15 cellular contexts compared by ENCODE assay signal in genomic region chrX:39614680-39614998, GRCh38.
DNase-seq lines count a peak whose midpoint lies in the region; ATAC-seq, FAIRE-seq and TF ChIP-seq lines count a peak whose summit lies in the region.
"Had no signal": no experiment of that assay in that cellular context is flagged by ENCODE, and none has a peak within 500 bp of the region (broad histone marks: within the 10 kb centered on the region; RNA-seq: fewer than 3 reads in every experiment).

No MANE protein-coding gene starts in this region.

- no peaks in the 10 kb centered on the region for H4K20me1 ChIP-seq in MM.1S (ENCODE audit: insufficient read depth, low read length)
- no peaks in the 10 kb centered on the region; the same call in 1 of the 2 replicates for H4K20me1 ChIP-seq in GM12878 (ENCODE audit: control insufficient read depth, insufficient read depth)
- no peaks in the 10 kb centered on the region for H4K20me1 ChIP-seq in neural progenitor cell (ENCODE audit: low read depth)

- WGBS in GM12878 (ENCODE audit: insufficient coverage, insufficient replicate concordance, low lambda C conversion rate, missing lambda C conversion rate): 0% methylated on average over 4 of the region's 4 CpGs
- WGBS in stomach, 5 donors: 29 to 78% (median 43%) methylated on average over 2 to 4 of the region's 4 CpGs

- peaks cover 19% of the 10 kb centered on the region for H3F3A ChIP-seq in MM.1S (ENCODE audit: insufficient read depth, low read length)
- peaks cover 23% of the 10 kb centered on the region for H3F3A ChIP-seq in neural progenitor cell (ENCODE audit: low read depth)

- peaks cover 10% of the 10 kb centered on the region for H3K9me3 Mint-ChIP-seq in neural progenitor cell

- no peak overlapping the region for H3K27ac Mint-ChIP-seq in neural progenitor cell

- ATAC-seq in GM12878: no peak
- no peak for ATAC-seq in GM18519 (IDR thresholded peaks at IDR 0.05; ENCODE audit: low FRiP score, unreplicated experiment)
- ATAC-seq: K562 had no signal

- TF ChIP-seq POLR2A in GM12878 (IDR thresholded peaks at IDR 0.05; ENCODE audit: low read depth, low read length): no peak
- no peak for TF ChIP-seq POLR2A in stomach (IDR thresholded peaks at IDR 0.05)

- no peaks in the 10 kb centered on the region for H3K36me3 ChIP-seq in MM.1S (replicated peaks; ENCODE audit: insufficient read depth, low read length)
- H3K36me3 ChIP-seq in GM12878 (ENCODE audit: control insufficient read depth in 2 of 2, insufficient read depth in 2 of 2, low read length in 1 of 2): no peaks in the 10 kb centered on the region
- no peaks in the 10 kb centered on the region for H3K36me3 ChIP-seq in neural progenitor cell
- H3K36me3 ChIP-seq in stomach: no peaks in the 10 kb centered on the region

- H3K79me2 ChIP-seq in MM.1S (ENCODE audit: low read length) (no peaks in the 10 kb centered on the region), GM12878 (ENCODE audit: control insufficient read depth, insufficient read depth, low read length) (no peaks in the 10 kb centered on the region), neural progenitor cell (ENCODE audit: low read depth) (no peaks in the 10 kb centered on the region)
- H3K79me2 ChIP-seq: parathyroid adenoma had no signal

- no peak for FAIRE-seq in GM12878 (lab: Jason Lieb, UNC)
- FAIRE-seq: K562, urothelium cell line had no signal

- CTCF ChIA-PET in GM12878 (lab: Yijun Ruan, JAX): no interaction called here

- intact Hi-C loops in GM12878 (cut with micrococcal nuclease; ENCODE audit: unreplicated experiment): loop anchor here (2.0 kb wide), 1 partner anchor 122 kb away; no protein-coding TSS in a partner anchor
- intact Hi-C loops in stomach (cut with DNase I; ENCODE audit: low total_unique reads): no loop called here

- in situ Hi-C loops in GM12878 (cut with MboI): no loop called here

- H3K4me1 Mint-ChIP-seq in neural progenitor cell: peaks cover 26% of the 10 kb centered on the region

- peak overlapping the region; percentile 95 for H3K4me2 ChIP-seq in MM.1S (ENCODE audit: low read depth, low read length)
- peak overlapping the region; percentile 73 for H3K4me2 ChIP-seq in GM12878 (ENCODE audit: control insufficient read depth, insufficient read depth)
- H3K4me2 ChIP-seq in neural progenitor cell: peak overlapping the region; percentile 74

- no peak for TF ChIP-seq EP300 in GM12878 (IDR thresholded peaks at IDR 0.05; ENCODE audit: borderline replicate concordance in 1 of 2, control insufficient read depth in 1 of 2, low read depth in 2 of 2, low read length in 2 of 2)
- TF ChIP-seq EP300 in stomach (IDR thresholded peaks at IDR 0.05): no peak

- no peak for TF ChIP-seq RAD21 in GM12878 (IDR thresholded peaks at IDR 0.05; ENCODE audit: insufficient read depth, low read depth, low read length)

- H3K9me2 ChIP-seq in MM.1S (replicated peaks; ENCODE audit: insufficient read depth, low read length): no peaks in the 10 kb centered on the region

- BruUV-seq in GM12878 (replicated peaks; lab: Mats Ljungman, UMichigan): no TSS peak

- RAD21 ChIA-PET in GM12878 (lab: Charles Lee; ENCODE audit: unreplicated experiment): interaction anchor here (1.2 to 1.5 kb wide), 2 partner anchors 175 to 353 kb away, joined by 3 to 5 read pairs; no protein-coding TSS in a partner anchor

- H3K4me1 ChIP-seq in MM.1S (ENCODE audit: low read length) (peaks cover 17% of the 10 kb centered on the region), GM12878 (ENCODE audit: control insufficient read depth, insufficient read depth, low read length) (peaks cover 9% of the 10 kb centered on the region), neural progenitor cell (peaks cover 29% of the 10 kb centered on the region), stomach (peaks cover 6 to 16% (median 13%) of the 10 kb centered on the region in 4 donors)
- H3K4me1 ChIP-seq: parathyroid adenoma had no signal

- peak overlapping the region; percentile 100 for H3K27ac ChIP-seq in MM.1S (ENCODE audit: low read length)
- H3K27ac ChIP-seq in GM12878 (ENCODE audit: control insufficient read depth, insufficient read depth): peak overlapping the region; percentile 46; the same call in 1 of the 2 replicates
- no peak overlapping the region for H3K27ac ChIP-seq in neural progenitor cell
- H3K27ac ChIP-seq in coronary artery: no peak overlapping the region
- H3K27ac ChIP-seq in stomach: peak overlapping the region in 1 of 5 donors; percentile 17
- H3K27ac ChIP-seq: parathyroid adenoma had no signal

- H2AFZ ChIP-seq in MM.1S (ENCODE audit: low read length) (peak overlapping the region; percentile 51; the same call in 1 of the 2 replicates), GM12878 (ENCODE audit: control insufficient read depth, low read depth, low read length) (peak overlapping the region; percentile 53; the same call in 1 of the 2 replicates), neural progenitor cell (replicated peaks) (no peak overlapping the region)
- H2AFZ ChIP-seq: parathyroid adenoma had no signal

- peak overlapping the region; percentile 82 for H3K4me3 Mint-ChIP-seq in neural progenitor cell

- SMC1A ChIA-PET in GM12878 (lab: Charles Lee; ENCODE audit: uncharacterized antibody, unreplicated experiment): interaction anchor here (0.9 kb wide), 1 partner anchor 9 kb away, joined by 3 read pairs; no protein-coding TSS in a partner anchor

- H3K4me3 ChIP-seq in MM.1S (ENCODE audit: low read length) (peak overlapping the region; percentile 37; the same call in 1 of the 2 replicates), GM12878 (no peak overlapping the region), neural progenitor cell (peak overlapping the region; percentile 45), coronary artery (no peak overlapping the region), stomach (no peak overlapping the region)
- H3K4me3 ChIP-seq: K562 had no signal

- H3K36me3 Mint-ChIP-seq in neural progenitor cell: no peaks in the 10 kb centered on the region

- H3K9ac ChIP-seq in MM.1S (ENCODE audit: low read length) (peak overlapping the region; percentile 94), GM12878 (ENCODE audit: control insufficient read depth, insufficient read depth, low read length) (no peak overlapping the region), neural progenitor cell (no peak overlapping the region)
- H3K9ac ChIP-seq: parathyroid adenoma had no signal

- TF ChIP-seq CTCF in MM.1S (IDR thresholded peaks at IDR 0.05; ENCODE audit: low read length): no peak
- TF ChIP-seq CTCF in GM12878 (IDR thresholded peaks at IDR 0.05 in 2 of 3, conservative IDR thresholded peaks at IDR 0.05 in 1 of 3; ENCODE audit: control insufficient read depth in 2 of 3, extremely low read depth in 1 of 3, insufficient read depth in 1 of 3, low read depth in 3 of 3, low read length in 3 of 3): no peak
- no peak for TF ChIP-seq CTCF in neural progenitor cell (IDR thresholded peaks at IDR 0.05)
- no peak for TF ChIP-seq CTCF in coronary artery (IDR thresholded peaks at IDR 0.05)
- no peak for TF ChIP-seq CTCF in stomach (IDR thresholded peaks at IDR 0.05)

- DNase-seq in activated T-cell treated with anti-CD3 and anti-CD28 coated beads for 24 hours (ENCODE audit: low read depth): peak; percentile 2
- no peak for DNase-seq in activated T-cell treated with anti-CD3 and anti-CD28 coated beads, Interleukin-2, amount 50 U/mL, for 48 hours
- DNase-seq in MM.1S: no peak
- no peak for DNase-seq in GM12878 (ENCODE audit: low read depth, low spot score)
- no peak for DNase-seq in neural progenitor cell (ENCODE audit: low spot score)
- DNase-seq in coronary artery (ENCODE audit: low spot score): no peak
- no peak for DNase-seq in stomach
- DNase-seq: aorta, dermis blood vessel endothelial cell, NCI-H1436 treated with DMSO at 0.1 percent for 48 hours, T-helper 9 cell had no signal

- POLR2A ChIA-PET in GM12878 (lab: Charles Lee): no interaction called here

- H3K9me3 ChIP-seq in MM.1S (replicated peaks; ENCODE audit: insufficient read depth, low read length): no peaks in the 10 kb centered on the region
- no peaks in the 10 kb centered on the region; the same call in 2 of the 3 replicates for H3K9me3 ChIP-seq in GM12878 (replicated peaks; ENCODE audit: control insufficient read depth, insufficient read depth, low read length)
- no peaks in the 10 kb centered on the region for H3K9me3 ChIP-seq in neural progenitor cell (ENCODE audit: low read depth)
- peaks cover 0 to 6% (median 0%) of the 10 kb centered on the region in 4 donors for H3K9me3 ChIP-seq in stomach

- no peaks in the 10 kb centered on the region for H3K27me3 ChIP-seq in MM.1S (replicated peaks; ENCODE audit: insufficient read depth, low read length)
- H3K27me3 ChIP-seq in GM12878 (replicated peaks in 1 of 2; ENCODE audit: control insufficient read depth in 2 of 2, insufficient read depth in 2 of 2, low read length in 1 of 2): no peaks in the 10 kb centered on the region; a peak in 1 of 4 replicates
- no peaks in the 10 kb centered on the region for H3K27me3 ChIP-seq in neural progenitor cell
- peaks cover 0 to 19% (median 0%) of the 10 kb centered on the region in 3 donors for H3K27me3 ChIP-seq in stomach

- H3K27me3 Mint-ChIP-seq in neural progenitor cell (ENCODE audit: insufficient read depth, low read depth): peaks cover 15% of the 10 kb centered on the region

TF ChIP-seq in GM12878, 131 proteins besides CTCF, POLR2A, EP300 and RAD21 (continues in another document):
- TF ChIP-seq IKZF1 (conservative IDR thresholded peaks at IDR 0.05): 0 out of 2 replicates have a peak, but pooled peaks have one; percentile 5
- 0 out of 2 replicates have a peak, but pooled peaks have one; percentile 4 for TF ChIP-seq NFIC (IDR thresholded peaks at IDR 0.05; ENCODE audit: low read depth, low read length)
- TF ChIP-seq DPF2 (IDR thresholded peaks at IDR 0.05): 0 out of 2 replicates have a peak, but pooled peaks have one; percentile 13
- TF ChIP-seq MTA2 (IDR thresholded peaks at IDR 0.05; ENCODE audit: low read depth): 0 out of 2 replicates have a peak, but pooled peaks have one; percentile 6

Comparison
In these comparisons a context has a peak if more than half of its experiments do, and no peak if none do; other contexts are left out.
1. H3K27ac ChIP-seq: peak in MM.1S (single experiment) and GM12878 (single experiment); none in neural progenitor cell (single experiment) and coronary artery (0 of 2).
2. H3K4me3 ChIP-seq: peak in MM.1S (single experiment) and neural progenitor cell (single experiment); none in GM12878 (single experiment), coronary artery (single experiment) and stomach (0 of 4).
3. Peak in every context shown above with its lines, with median percentiles within 50 percentile points of each other: H3K4me2 ChIP-seq.